ENCODE assay signal across 8 cellular contexts in genomic region chr1:201469645-201470074, GRCh38.
DNase-seq lines count a peak whose midpoint lies in the region; ATAC-seq and TF ChIP-seq lines count a peak whose summit lies in the region.

No MANE protein-coding gene starts in this region.

- H3K9me3 ChIP-seq in iPS-20b (ENCODE audit: insufficient read depth, low read depth, low read length), result no peaks in the 10 kb centered on the region

- peaks cover 5% of the 10 kb centered on the region; the same call in 1 of the 2 replicates for H3K4me1 ChIP-seq in iPS-20b (ENCODE audit: insufficient read depth, low read length)

- no peak for DNase-seq in T-helper 2 cell treated with Interferon-gamma antibody and Interleukin-4, amounts not matched to agents 5 μg/mL and 100 μg/mL, for 36 hours (ENCODE audit: low spot score)
- DNase-seq in T-helper 2 cell (no peak), astrocyte of the cerebellum (ENCODE audit: low read depth) (no peak), substantia nigra (lab: John Stamatoyannopoulos, UW) (no peak), GM13977 (ENCODE audit: low spot score) (no peak), NCI-H2171 treated with DMSO at 0.1 percent for 48 hours (lab: John Stamatoyannopoulos, UW) (no peak)

- peak overlapping the region; percentile 75 for H3K4me3 Mint-ChIP-seq in T-helper 2 cell treated with Interferon-gamma antibody and Interleukin-4, amounts not matched to agents 5 μg/mL and 100 μg/mL, for 36 hours

- peaks cover 40% of the 10 kb centered on the region for H3K27me3 Mint-ChIP-seq in T-helper 2 cell treated with Interferon-gamma antibody and Interleukin-4, amounts not matched to agents 5 μg/mL and 100 μg/mL, for 36 hours (ENCODE audit: low read depth)

- H3K9ac ChIP-seq in iPS-20b (ENCODE audit: low read depth, low read length), result peak overlapping the region; percentile 51; the same call in 1 of the 2 replicates

- peaks cover 17% of the 10 kb centered on the region for H3K36me3 ChIP-seq in iPS-20b (ENCODE audit: insufficient read depth, low read depth, low read length)

- TF ChIP-seq CTCF in astrocyte of the cerebellum (IDR thresholded peaks at IDR 0.05; ENCODE audit: low read depth, low read length, missing control alignments) (no peak), GM13977 (IDR thresholded peaks at IDR 0.05; ENCODE audit: extremely low read depth, insufficient read depth, missing control alignments) (no peak)

- no peak overlapping the region for H3K27ac ChIP-seq in iPS-20b (ENCODE audit: low read length)
- peak overlapping the region; percentile 97 for H3K27ac ChIP-seq in substantia nigra (ENCODE audit: low read depth, low read length, poor library complexity, severe bottlenecking)

- no peak for ATAC-seq in HG03520 (IDR thresholded peaks at IDR 0.05; ENCODE audit: unreplicated experiment)

- peaks cover 13% of the 10 kb centered on the region for H3K4me1 Mint-ChIP-seq in T-helper 2 cell treated with Interferon-gamma antibody and Interleukin-4, amounts not matched to agents 5 μg/mL and 100 μg/mL, for 36 hours (ENCODE audit: low read depth)

- H3K36me3 Mint-ChIP-seq in T-helper 2 cell treated with Interferon-gamma antibody and Interleukin-4, amounts not matched to agents 5 μg/mL and 100 μg/mL, for 36 hours (ENCODE audit: low read depth), result peaks cover 17% of the 10 kb centered on the region

- in situ Hi-C loops in astrocyte of the cerebellum (cut with HindIII; ENCODE audit: low sequenced_read_pairs) (no loop called here), GM13977 (cut with MboI; ENCODE audit: low pct_unique_long_range_greater_than_20kb, low sequenced_read_pairs, unreplicated experiment) (no loop called here)

- no peak overlapping the region for H3K27ac Mint-ChIP-seq in T-helper 2 cell treated with Interferon-gamma antibody and Interleukin-4, amounts not matched to agents 5 μg/mL and 100 μg/mL, for 36 hours

- no peaks in the 10 kb centered on the region for H3K9me3 Mint-ChIP-seq in T-helper 2 cell treated with Interferon-gamma antibody and Interleukin-4, amounts not matched to agents 5 μg/mL and 100 μg/mL, for 36 hours

- peak overlapping the region; percentile 95 for H3K4me3 ChIP-seq in astrocyte of the cerebellum (ENCODE audit: low read depth, low read length)
- peak overlapping the region; percentile 75 for H3K4me3 ChIP-seq in iPS-20b (ENCODE audit: low read length)

- peaks cover 45% of the 10 kb centered on the region for H3K27me3 ChIP-seq in iPS-20b (ENCODE audit: insufficient read depth, low read length)
